1 cellular context compared by ENCODE assay signal in genomic region chr5:37667846-37668245, GRCh38.
TF ChIP-seq lines count a peak whose summit lies in the region.

No MANE protein-coding gene starts in this region.

TF ChIP-seq in HCT116, 20 proteins besides CTCF, POLR2A, EP300 and RAD21 (continued from another document):
- TF ChIP-seq REST (IDR thresholded peaks at IDR 0.05; ENCODE audit: low read depth), result no peak
- TF ChIP-seq POLR2AphosphoS5 (IDR thresholded peaks at IDR 0.05; ENCODE audit: low read depth, low read length), result no peak
- no peak for TF ChIP-seq ZNF274 (IDR thresholded peaks at IDR 0.05; ENCODE audit: low read depth, low read length)
- no peak for TF ChIP-seq CEBPB (IDR thresholded peaks at IDR 0.05; ENCODE audit: low read depth)
- TF ChIP-seq CBX3 (IDR thresholded peaks at IDR 0.05; ENCODE audit: low read depth), result no peak
